Comparison of ENCODE assay signal across 25 cellular contexts in genomic region chr10:105634283-105634682, GRCh38.
DNase-seq lines count a peak whose midpoint lies in the region; ATAC-seq, FAIRE-seq and TF ChIP-seq lines count a peak whose summit lies in the region.
"Had no signal": no experiment of that assay in that cellular context is flagged by ENCODE, and none has a peak within 500 bp of the region (broad histone marks: within the 10 kb centered on the region; RNA-seq: fewer than 3 reads in every experiment).

No MANE protein-coding gene starts in this region.

- H3K27me3 ChIP-seq in pancreas (no peaks in the 10 kb centered on the region), esophagus muscularis mucosa (no peaks in the 10 kb centered on the region)
- H3K27me3 ChIP-seq: BE2C, BLaER1 had no signal

- intact Hi-C loops in left colon (cut with DNase I, micrococcal nuclease): no loop called here
- intact Hi-C loops in pancreas (cut with DNase I): no loop called here
- intact Hi-C loops in esophagus muscularis mucosa (cut with DNase I): no loop called here

- no peak for TF ChIP-seq EP300 in esophagus muscularis mucosa (IDR thresholded peaks at IDR 0.05)

- FAIRE-seq in pancreas (lab: Jason Lieb, UNC): no peak
- FAIRE-seq: A204.1, GM12892, GM18507 had no signal

- no peak overlapping the region for H3K4me3 ChIP-seq in pancreas
- no peak overlapping the region for H3K4me3 ChIP-seq in esophagus muscularis mucosa
- H3K4me3 ChIP-seq: BLaER1, GM12878 had no signal

- no peak overlapping the region for H3K27ac ChIP-seq in pancreas
- H3K27ac ChIP-seq in esophagus muscularis mucosa (replicated peaks in 1 of 4): no peak overlapping the region
- H3K27ac ChIP-seq: BLaER1 had no signal

- H3K36me3 ChIP-seq in pancreas: no peaks in the 10 kb centered on the region
- no peaks in the 10 kb centered on the region for H3K36me3 ChIP-seq in esophagus muscularis mucosa
- H3K36me3 ChIP-seq: BE2C, BLaER1 had no signal

- ATAC-seq in left colon: peak; percentile 96
- peak in 3 of 4 donors; percentile 41 to 77 (median 50) for ATAC-seq in pancreas
- ATAC-seq in GM21515 (IDR thresholded peaks at IDR 0.05; ENCODE audit: unreplicated experiment): no peak
- ATAC-seq: GM12878 had no signal

- H3K9me3 ChIP-seq in pancreas (no peaks in the 10 kb centered on the region), esophagus muscularis mucosa (no peaks in the 10 kb centered on the region)
- H3K9me3 ChIP-seq: BE2C, BLaER1 had no signal

- H3K4me1 ChIP-seq in pancreas (peaks cover 0 to 6% (median 3%) of the 10 kb centered on the region in 3 donors), esophagus muscularis mucosa (no peaks in the 10 kb centered on the region)
- H3K4me1 ChIP-seq: BE2C, BLaER1 had no signal

- TF ChIP-seq CTCF in pancreas (IDR thresholded peaks at IDR 0.05) (no peak), esophagus muscularis mucosa (IDR thresholded peaks at IDR 0.05) (no peak)

- no peak for TF ChIP-seq POLR2A in esophagus muscularis mucosa (IDR thresholded peaks at IDR 0.05; ENCODE audit: low read depth)

- no peak for DNase-seq in left colon
- DNase-seq in pancreas: no peak
- DNase-seq in iPS-NIHi7 (ENCODE audit: extremely low spot score): no peak
- DNase-seq in esophagus muscularis mucosa (ENCODE audit: extremely low spot score): no peak
- DNase-seq: 8988T; ACHN; BE2C; C1 segment of cervical spinal cord; CD4-positive, alpha-beta memory T cell; CD4-positive, CD25-positive, alpha-beta regulatory T cell; CD8-positive, alpha-beta memory T cell; COR-L47; DMS 273 treated with DMSO at 0.1 percent for 48 hours; DMS153; DMS53; DMS79; DND-41; EL; GDM1 had no signal

- 58 to 59% methylated on average over 3 of the region's 3 CpGs for whole genome bisulfite sequencing in pancreas, 2 donors
- 87% methylated on average over 3 of the region's 3 CpGs for WGBS in esophagus muscularis mucosa
